ENCODE assay signal across 16 cellular contexts in genomic region chr2:234378440-234378839, GRCh38.
DNase-seq lines count a peak whose midpoint lies in the region; ATAC-seq and TF ChIP-seq lines count a peak whose summit lies in the region.
"Had no signal": no experiment of that assay in that cellular context is flagged by ENCODE, and none has a peak within 500 bp of the region (broad histone marks: within the 10 kb centered on the region; RNA-seq: fewer than 3 reads in every experiment).

No MANE protein-coding gene starts in this region.

- TF ChIP-seq CTCF in BJ (IDR thresholded peaks at IDR 0.05; ENCODE audit: insufficient read depth, low read depth, low read length) (no peak), endodermal cell (conservative IDR thresholded peaks at IDR 0.05) (no peak), osteoblast (IDR thresholded peaks at IDR 0.05; ENCODE audit: extremely low read depth, low read depth, low read length) (no peak)

- H3K4me1 ChIP-seq in endodermal cell (ENCODE audit: control insufficient read depth, insufficient read depth, low read length) (no peaks in the 10 kb centered on the region), osteoblast (ENCODE audit: insufficient read depth, low read length) (peaks cover 17% of the 10 kb centered on the region)

- H3K27ac Mint-ChIP-seq in endodermal cell: no peak overlapping the region
- H3K27ac Mint-ChIP-seq in naive thymus-derived CD8-positive, alpha-beta T cell: no peak overlapping the region
- H3K27ac Mint-ChIP-seq: activated naive CD8-positive, alpha-beta T cell had no signal

- H2AFZ ChIP-seq in osteoblast (ENCODE audit: low read length): peak overlapping the region; percentile 38

- no peak for ATAC-seq in naive thymus-derived CD8-positive, alpha-beta T cell
- ATAC-seq in GM21723 (IDR thresholded peaks at IDR 0.05; ENCODE audit: unreplicated experiment): no peak

- no peaks in the 10 kb centered on the region for H3K4me1 Mint-ChIP-seq in endodermal cell
- H3K4me1 Mint-ChIP-seq in naive thymus-derived CD8-positive, alpha-beta T cell: peaks cover 9 to 19% (median 17%) of the 10 kb centered on the region in 4 donors

- H4K20me1 ChIP-seq in osteoblast (ENCODE audit: insufficient read depth, low read length): no peaks in the 10 kb centered on the region

- H3K9me3 ChIP-seq in endodermal cell (ENCODE audit: control insufficient read depth, low read length): no peaks in the 10 kb centered on the region
- no peaks in the 10 kb centered on the region for H3K9me3 ChIP-seq in osteoblast (ENCODE audit: low read depth, low read length)

- H3K4me3 ChIP-seq in BJ (ENCODE audit: low read depth, low read length) (peak overlapping the region; percentile 17), endodermal cell (ENCODE audit: low read length) (no peak overlapping the region), osteoblast (ENCODE audit: insufficient read depth, low read length) (peak overlapping the region; percentile 52)

- DNase-seq in BJ (ENCODE audit: low read depth) (peak; percentile 16), RPMI7951 (ENCODE audit: low read depth) (peak; percentile 38), endodermal cell (no peak), osteoblast (ENCODE audit: insufficient read length, low spot score, missing footprints) (peak; percentile 19), substantia nigra (lab: John Stamatoyannopoulos, UW) (no peak), pons (ENCODE audit: low spot score) (no peak)
- DNase-seq in naive thymus-derived CD8-positive, alpha-beta T cell: no peak
- DNase-seq: activated CD4-positive, alpha-beta T cell treated with anti-CD3 and anti-CD28 coated beads for 1 hour; erythroblast; NCI-H2107; stimulated activated CD4-positive, alpha-beta T cell treated with anti-CD3 and anti-CD28 coated beads, Interleukin-2, amount 100 ng/mL, for 48 hours; stimulated activated CD8-positive, alpha-beta memory T cell treated with anti-CD3 and anti-CD28 coated beads, Interleukin-4, amount 100 ng/mL, for 48 hours; T-helper 2 cell had no signal

- H3K36me3 ChIP-seq in BJ (ENCODE audit: control insufficient read depth, insufficient read depth, low read length): no peaks in the 10 kb centered on the region
- H3K36me3 ChIP-seq in endodermal cell (ENCODE audit: control insufficient read depth, insufficient read depth, low read length): no peaks in the 10 kb centered on the region
- H3K36me3 ChIP-seq in osteoblast (ENCODE audit: insufficient read depth, low read length): no peaks in the 10 kb centered on the region

- no peaks in the 10 kb centered on the region for H3K36me3 Mint-ChIP-seq in endodermal cell (ENCODE audit: low read depth)
- H3K36me3 Mint-ChIP-seq in naive thymus-derived CD8-positive, alpha-beta T cell: no peaks in the 10 kb centered on the region
- H3K36me3 Mint-ChIP-seq: activated naive CD8-positive, alpha-beta T cell had no signal

- WGBS in endodermal cell (ENCODE audit: insufficient coverage in 1 of 2, insufficient read length in 1 of 2), 2 experiments: 100% methylated on average over 3 of the region's 4 CpGs; no CpG with 5 or more reads in 1 of the 2 experiments

- peak overlapping the region; percentile 79 for H3K4me2 ChIP-seq in osteoblast (ENCODE audit: insufficient read depth, low read length)

- no peak overlapping the region for H3K9ac ChIP-seq in endodermal cell (ENCODE audit: extremely low read depth, low read length, poor library complexity, severe bottlenecking)

- H3K4me3 Mint-ChIP-seq in endodermal cell: no peak overlapping the region
- no peak overlapping the region for H3K4me3 Mint-ChIP-seq in naive thymus-derived CD8-positive, alpha-beta T cell
- H3K4me3 Mint-ChIP-seq: activated naive CD8-positive, alpha-beta T cell had no signal

- H3K9me3 Mint-ChIP-seq in endodermal cell: no peaks in the 10 kb centered on the region
- no peaks in the 10 kb centered on the region for H3K9me3 Mint-ChIP-seq in naive thymus-derived CD8-positive, alpha-beta T cell
- H3K9me3 Mint-ChIP-seq: nephron had no signal

- H3K27me3 ChIP-seq in BJ (ENCODE audit: control insufficient read depth, insufficient read depth, low read length) (no peaks in the 10 kb centered on the region), endodermal cell (ENCODE audit: control insufficient read depth, insufficient read depth, low read length, poor library complexity, severe bottlenecking) (no peaks in the 10 kb centered on the region), osteoblast (ENCODE audit: insufficient read depth, low read length) (no peaks in the 10 kb centered on the region)

- CTCF ChIA-PET in BJ (lab: Yijun Ruan, JAX): interaction anchor here (0.9 kb wide), 1 partner anchor 245 kb away, joined by 3 read pairs; no protein-coding TSS in a partner anchor

- H3K27ac ChIP-seq in endodermal cell (ENCODE audit: low read depth, low read length) (peak overlapping the region; percentile 91), osteoblast (ENCODE audit: low read depth, low read length) (peak overlapping the region; percentile 90), substantia nigra (ENCODE audit: low read depth, low read length, poor library complexity, severe bottlenecking) (no peak overlapping the region)

- H3K79me2 ChIP-seq in osteoblast (ENCODE audit: insufficient read depth, low read length): no peaks in the 10 kb centered on the region

- POLR2A ChIA-PET in BJ (lab: Charles Lee): no interaction called here
- POLR2A ChIA-PET in naive thymus-derived CD8-positive, alpha-beta T cell (lab: Charles Lee): interaction anchor here (0.7 to 1.4 kb wide), 3 partner anchors 10 to 75 kb away, joined by 3 to 6 read pairs (median 4); no protein-coding TSS in a partner anchor

- H3K27me3 Mint-ChIP-seq in endodermal cell (ENCODE audit: insufficient read depth): peaks cover 3% of the 10 kb centered on the region
- H3K27me3 Mint-ChIP-seq in naive thymus-derived CD8-positive, alpha-beta T cell: no peaks in the 10 kb centered on the region
- H3K27me3 Mint-ChIP-seq: activated naive CD8-positive, alpha-beta T cell had no signal

Comparison
In these comparisons a context has a peak if more than half of its experiments do, and no peak if none do; other contexts are left out.
1. DNase-seq: peak in BJ (single experiment), RPMI7951 (single experiment) and osteoblast (single experiment); none in endodermal cell (single experiment), substantia nigra (0 of 49), pons (single experiment) and naive thymus-derived CD8-positive, alpha-beta T cell (0 of 10).